Comparison of ENCODE assay signal across 8 cellular contexts in the genomic region with DNA sequence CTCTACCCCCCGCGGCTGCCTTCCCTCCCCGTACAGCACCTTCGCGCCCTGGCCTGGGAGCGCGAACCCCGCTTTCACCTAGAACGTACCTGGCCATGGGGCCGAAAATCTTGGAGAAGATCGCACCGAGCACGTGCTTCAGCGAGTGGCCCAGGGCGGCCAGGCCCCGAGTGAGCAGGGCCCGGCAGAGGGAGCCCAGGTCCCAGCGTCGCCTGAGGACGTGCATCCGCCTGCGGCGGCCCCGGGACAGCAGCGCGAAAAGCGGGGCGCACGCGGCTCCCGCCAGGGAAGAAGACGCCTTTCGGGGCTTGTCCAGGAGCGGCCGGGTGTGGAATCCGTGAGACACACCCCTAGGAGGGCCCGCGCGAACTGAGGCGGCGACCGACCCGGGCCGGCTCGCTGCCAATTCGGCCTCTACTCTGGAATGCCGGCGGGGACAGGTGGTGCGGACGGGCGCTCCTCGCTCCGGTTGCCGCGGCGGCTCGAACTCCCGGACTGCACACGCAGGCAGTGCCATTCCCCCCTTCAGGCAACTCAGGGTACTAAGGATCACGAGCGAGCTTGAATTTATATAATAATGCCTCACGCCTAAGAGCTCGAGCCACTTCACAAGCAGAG. TPM values are rescaled to one million over a fixed set of nuclear protein-coding genes. Genes with fewer than 3 reads are reported as not detected.
DNase-seq lines count a peak whose midpoint lies in the region; ATAC-seq and TF ChIP-seq lines count a peak whose summit lies in the region.

HS6ST2 (minus strand) TSS at position 544 of the 618 bp plus-strand sequence.

- TF ChIP-seq CTCF in CD8-positive, alpha-beta T cell (IDR thresholded peaks at IDR 0.05) = no peak
- TF ChIP-seq CTCF in MM.1S (IDR thresholded peaks at IDR 0.05; ENCODE audit: low read length) = no peak
- no peak for TF ChIP-seq CTCF in nephron progenitor cell (IDR thresholded peaks at IDR 0.05)

- H4K20me1 ChIP-seq in MM.1S (ENCODE audit: insufficient read depth, low read length) = no peaks in the 10 kb centered on the region

- H3K36me3 Mint-ChIP-seq in CD8-positive, alpha-beta T cell = no peaks in the 10 kb centered on the region
- H3K36me3 Mint-ChIP-seq in nephron progenitor cell (ENCODE audit: low read depth) = peaks cover 6% of the 10 kb centered on the region

- H3K9ac ChIP-seq in MM.1S (ENCODE audit: low read length) = no peak within 1 kb of the TSS

- peak within 1 kb of the TSS; percentile 30 for H3K4me2 ChIP-seq in MM.1S (ENCODE audit: low read depth, low read length)

- intact Hi-C loops in CD8-positive, alpha-beta T cell (cut with DNase I, micrococcal nuclease) = no loop called here

- peak within 1 kb of the TSS; percentile 57 for H3K4me3 Mint-ChIP-seq in CD8-positive, alpha-beta T cell
- H3K4me3 Mint-ChIP-seq in nephron progenitor cell = peak within 1 kb of the TSS; percentile 89

- H2AFZ ChIP-seq in MM.1S (ENCODE audit: low read length) = no peak within 1 kb of the TSS

- no peak for ATAC-seq in CD8-positive, alpha-beta T cell

- H3K79me2 ChIP-seq in MM.1S (ENCODE audit: low read length) = no peaks in the 10 kb centered on the region

- no peaks in the 10 kb centered on the region for H3K9me3 Mint-ChIP-seq in CD8-positive, alpha-beta T cell
- H3K9me3 Mint-ChIP-seq in nephron progenitor cell = no peaks in the 10 kb centered on the region

- no peaks in the 10 kb centered on the region for H3K9me3 ChIP-seq in CD8-positive, alpha-beta T cell (ENCODE audit: low read length)
- no peaks in the 10 kb centered on the region for H3K9me3 ChIP-seq in MM.1S (replicated peaks; ENCODE audit: insufficient read depth, low read length)
- no peaks in the 10 kb centered on the region for H3K9me3 ChIP-seq in effector memory CD4-positive, alpha-beta T cell (ENCODE audit: control insufficient read depth, low read length)

- H3K4me1 ChIP-seq in CD8-positive, alpha-beta T cell (ENCODE audit: insufficient read depth, low read length) = no peaks in the 10 kb centered on the region
- no peaks in the 10 kb centered on the region for H3K4me1 ChIP-seq in MM.1S (ENCODE audit: low read length)
- H3K4me1 ChIP-seq in effector memory CD4-positive, alpha-beta T cell (ENCODE audit: control insufficient read depth, insufficient read depth, low read length, poor library complexity, severe bottlenecking) = no peaks in the 10 kb centered on the region

- H3K4me1 Mint-ChIP-seq in CD8-positive, alpha-beta T cell (ENCODE audit: low read depth) = peaks cover 4% of the 10 kb centered on the region
- peaks cover 54% of the 10 kb centered on the region for H3K4me1 Mint-ChIP-seq in nephron progenitor cell

- H3K27ac Mint-ChIP-seq in CD8-positive, alpha-beta T cell = no peak within 1 kb of the TSS
- H3K27ac Mint-ChIP-seq in nephron progenitor cell = no peak within 1 kb of the TSS

- no peak for DNase-seq in CD8-positive, alpha-beta T cell
- DNase-seq in MM.1S = no peak
- DNase-seq in effector memory CD4-positive, alpha-beta T cell = no peak
- DNase-seq in nephron progenitor cell = peak; percentile 71
- DNase-seq in OCI-M1 (lab: John Stamatoyannopoulos, UW) = no peak
- DNase-seq in NCI-H1436 (lab: John Stamatoyannopoulos, UW) = no peak
- DNase-seq in Kasumi-1 (lab: John Stamatoyannopoulos, UW) = no peak
- DNase-seq in HPDE6-E6E7 (ENCODE audit: extremely low spot score) = no peak

- POLR2A ChIA-PET in CD8-positive, alpha-beta T cell (lab: Charles Lee) = no interaction called here

- H3F3A ChIP-seq in MM.1S (ENCODE audit: insufficient read depth, low read length) = no peaks in the 10 kb centered on the region

- H3K27me3 Mint-ChIP-seq in CD8-positive, alpha-beta T cell (ENCODE audit: low read depth) = peaks cover 14% of the 10 kb centered on the region
- peaks cover 57% of the 10 kb centered on the region for H3K27me3 Mint-ChIP-seq in nephron progenitor cell (ENCODE audit: low read depth, poor library complexity)

- H3K4me3 ChIP-seq in CD8-positive, alpha-beta T cell (ENCODE audit: low read depth, low read length) = no peak within 1 kb of the TSS
- peak within 1 kb of the TSS; percentile 45; the same call in 1 of the 2 replicates for H3K4me3 ChIP-seq in MM.1S (ENCODE audit: low read length)
- peak within 1 kb of the TSS; percentile 32 for H3K4me3 ChIP-seq in effector memory CD4-positive, alpha-beta T cell (ENCODE audit: insufficient read depth, low read depth, low read length, poor library complexity, severe bottlenecking)

- H3K27me3 ChIP-seq in CD8-positive, alpha-beta T cell (ENCODE audit: insufficient read depth, low read length) = peaks cover 6% of the 10 kb centered on the region
- no peaks in the 10 kb centered on the region for H3K27me3 ChIP-seq in MM.1S (replicated peaks; ENCODE audit: insufficient read depth, low read length)
- no peaks in the 10 kb centered on the region for H3K27me3 ChIP-seq in effector memory CD4-positive, alpha-beta T cell (replicated peaks; ENCODE audit: control insufficient read depth, insufficient read depth, low read length, poor library complexity, severe bottlenecking)

- H3K36me3 ChIP-seq in CD8-positive, alpha-beta T cell (ENCODE audit: insufficient read depth, low read length) = no peaks in the 10 kb centered on the region
- no peaks in the 10 kb centered on the region for H3K36me3 ChIP-seq in MM.1S (replicated peaks; ENCODE audit: insufficient read depth, low read length)
- no peaks in the 10 kb centered on the region for H3K36me3 ChIP-seq in effector memory CD4-positive, alpha-beta T cell (ENCODE audit: control insufficient read depth, insufficient read depth, low read length)

- H3K27ac ChIP-seq in CD8-positive, alpha-beta T cell (ENCODE audit: low read depth, low read length) = no peak within 1 kb of the TSS
- no peak within 1 kb of the TSS for H3K27ac ChIP-seq in MM.1S (ENCODE audit: low read length)
- H3K27ac ChIP-seq in effector memory CD4-positive, alpha-beta T cell (ENCODE audit: insufficient read depth, low read length, poor library complexity, severe bottlenecking) = no peak within 1 kb of the TSS

- H3K9me2 ChIP-seq in MM.1S (replicated peaks; ENCODE audit: insufficient read depth, low read length) = no peaks in the 10 kb centered on the region

- CTCF ChIA-PET in CD8-positive, alpha-beta T cell (lab: Charles Lee) = no interaction called here

RNA-seq across cellular contexts. Expression of gene HS6ST2, which starts in this region (rescaled TPM):
- not detected for total RNA-seq in CD8-positive, alpha-beta T cell
